ENCODE assay signal across 8 cellular contexts in the genomic region with DNA sequence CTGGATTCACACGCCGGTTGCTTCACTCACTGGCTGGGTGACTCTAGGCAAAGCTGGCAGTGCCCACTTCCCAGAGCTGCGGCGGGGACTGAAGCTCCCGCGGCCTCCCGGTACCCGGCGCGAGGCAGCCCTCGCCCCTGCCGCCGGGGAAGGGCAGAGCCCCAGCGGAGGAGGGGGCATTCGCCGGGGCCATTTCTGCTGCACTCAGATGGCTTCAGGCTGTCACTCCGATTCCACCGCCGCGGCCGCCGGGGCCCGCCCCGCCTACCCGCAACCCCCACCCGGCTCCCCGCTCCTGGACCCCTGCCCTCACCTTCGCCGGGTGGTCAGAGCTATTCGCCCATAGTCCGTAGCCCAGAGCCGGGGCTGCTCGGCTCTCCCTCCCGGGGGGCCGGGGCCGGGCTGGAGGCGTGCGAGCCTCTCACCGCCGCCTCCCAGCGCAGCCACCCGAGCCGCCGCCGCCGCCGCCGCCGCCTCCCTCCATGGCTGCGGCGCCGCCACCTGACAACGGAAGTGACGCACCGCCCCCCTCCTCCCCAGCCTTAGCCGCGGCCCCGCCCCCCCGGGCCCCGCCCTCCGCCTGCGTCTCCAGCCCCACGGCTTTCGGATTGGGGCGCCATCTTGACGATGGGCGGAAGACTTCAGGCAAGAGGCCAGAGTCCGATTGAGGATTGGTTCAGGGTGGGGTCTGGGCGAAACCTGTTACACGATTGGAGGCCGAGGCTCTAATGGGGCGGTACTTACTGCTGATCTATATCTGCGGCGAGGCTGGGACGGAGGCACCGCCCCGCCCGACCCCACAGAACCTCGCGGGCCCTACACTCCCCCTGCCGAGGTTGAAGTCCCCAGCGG. TPM values are rescaled to one million over a fixed set of nuclear protein-coding genes. Genes with fewer than 3 reads are reported as not detected.
A peak's percentile ranks its signal among the peaks of the same experiment; 100 is the strongest.
DNase-seq lines count a peak whose midpoint lies in the region; ATAC-seq, FAIRE-seq and TF ChIP-seq lines count a peak whose summit lies in the region.

TSS of gene STK40 (minus strand) at position 515 of the 852 bp plus-strand sequence. CDS start 24,592 bp downstream, outside the sequence.

- H3K27ac Mint-ChIP-seq in natural killer cell treated with Interleukin-12 subunit alpha and Interleukin-12 subunit beta and Interleukin-15 and Interleukin-18, amount 100 ng/mL, for 72 hours = peak within 1 kb of the TSS; percentile 96 to 99

- peaks cover 63% of the 10 kb centered on the region in 2 donors for H3K4me1 Mint-ChIP-seq in natural killer cell treated with Interleukin-12 subunit alpha and Interleukin-12 subunit beta and Interleukin-15 and Interleukin-18, amount 100 ng/mL, for 72 hours (ENCODE audit: low read depth in 2 of 2)

- H3K36me3 ChIP-seq in Loucy (ENCODE audit: insufficient read depth, low read length) = no peaks in the 10 kb centered on the region

- no peak for TF ChIP-seq CTCF in Loucy (conservative IDR thresholded peaks at IDR 0.05; ENCODE audit: low read length)
- no peak for TF ChIP-seq CTCF in fibroblast of pulmonary artery (IDR thresholded peaks at IDR 0.05; ENCODE audit: low read length, missing control alignments)

- peak within 1 kb of the TSS; percentile 87 for H2AFZ ChIP-seq in Loucy (ENCODE audit: low read length)

- H3K36me3 Mint-ChIP-seq in natural killer cell treated with Interleukin-12 subunit alpha and Interleukin-12 subunit beta and Interleukin-15 and Interleukin-18, amount 100 ng/mL, for 72 hours = peaks cover 5% of the 10 kb centered on the region

- no peaks in the 10 kb centered on the region for H3K27me3 ChIP-seq in Loucy (ENCODE audit: insufficient read depth, low read length, poor library complexity, severe bottlenecking)

- H3K9me2 ChIP-seq in Loucy (replicated peaks; ENCODE audit: low read depth, low read length) = no peaks in the 10 kb centered on the region

- H3F3A ChIP-seq in Loucy (ENCODE audit: low read depth) = peaks cover 3% of the 10 kb centered on the region; the same call in 1 of the 2 replicates

- ATAC-seq in natural killer cell treated with Interleukin-12 subunit alpha and Interleukin-12 subunit beta and Interleukin-15 and Interleukin-18, amount 100 ng/mL, for 72 hours = peak; percentile 96
- peak; percentile 93 for ATAC-seq in stimulated activated naive CD8-positive, alpha-beta T cell treated with anti-CD3 and anti-CD28 coated beads, Interleukin-15, Interleukin-2, amounts not matched to agents 100 U/mL and 50 U/mL, for 24 hours

- H3K79me2 ChIP-seq in Loucy (ENCODE audit: insufficient read depth, low read length) = peaks cover 47% of the 10 kb centered on the region

- H3K4me3 ChIP-seq in Loucy (ENCODE audit: low read length, poor library complexity, severe bottlenecking) (peak within 1 kb of the TSS; percentile 96), fibroblast of pulmonary artery (replicated peaks; ENCODE audit: low read depth, low read length) (peak within 1 kb of the TSS; percentile 92)

- no peaks in the 10 kb centered on the region for H3K9me3 ChIP-seq in Loucy (ENCODE audit: insufficient read depth, low read depth, low read length)

- H3K4me3 Mint-ChIP-seq in natural killer cell treated with Interleukin-12 subunit alpha and Interleukin-12 subunit beta and Interleukin-15 and Interleukin-18, amount 100 ng/mL, for 72 hours = peak within 1 kb of the TSS; percentile 96

- no peak; the same call in 1 of the 2 replicates for TF ChIP-seq POLR2A in H54 (IDR thresholded peaks at IDR 0.05; ENCODE audit: low read depth, low read length)

- H3K4me2 ChIP-seq in Loucy (ENCODE audit: low read depth, low read length, poor library complexity, severe bottlenecking) = peak within 1 kb of the TSS; percentile 97

- peak within 1 kb of the TSS; percentile 81 for H3K9ac ChIP-seq in Loucy (ENCODE audit: low read depth, low read length, poor library complexity, severe bottlenecking)

- peak; percentile 99 for DNase-seq in Daoy (ENCODE audit: low read depth)
- peak; percentile 77 for DNase-seq in H54 (ENCODE audit: insufficient read length, low spot score)
- DNase-seq in SHP77 (lab: John Stamatoyannopoulos, UW) = peak; percentile 97 to 99
- DNase-seq in activated effector memory CD4-positive, alpha-beta T cell treated with Interleukin-2 at 50 U/mL for 16 hours = peak; percentile 98
- peak; percentile 100 for DNase-seq in fibroblast of pulmonary artery (ENCODE audit: low read depth)
- peak; percentile 98 for DNase-seq in natural killer cell treated with Interleukin-12 subunit alpha and Interleukin-12 subunit beta and Interleukin-15 and Interleukin-18, amount 100 ng/mL, for 72 hours (ENCODE audit: low spot score)
- DNase-seq in stimulated activated naive CD8-positive, alpha-beta T cell treated with anti-CD3 and anti-CD28 coated beads, Interleukin-15, Interleukin-2, amounts not matched to agents 100 U/mL and 50 U/mL, for 24 hours = peak; percentile 99

- FAIRE-seq in H54 (lab: Jason Lieb, UNC) = no peak

- H3K4me1 ChIP-seq in Loucy (ENCODE audit: insufficient read depth, low read length, poor library complexity, severe bottlenecking) = peaks cover 38% of the 10 kb centered on the region

- H3K27me3 Mint-ChIP-seq in natural killer cell treated with Interleukin-12 subunit alpha and Interleukin-12 subunit beta and Interleukin-15 and Interleukin-18, amount 100 ng/mL, for 72 hours = no peaks in the 10 kb centered on the region

- H3K9me3 Mint-ChIP-seq in natural killer cell treated with Interleukin-12 subunit alpha and Interleukin-12 subunit beta and Interleukin-15 and Interleukin-18, amount 100 ng/mL, for 72 hours = no peaks in the 10 kb centered on the region

- H4K20me1 ChIP-seq in Loucy (ENCODE audit: insufficient read depth, low read length, poor library complexity, severe bottlenecking) = peaks cover 4% of the 10 kb centered on the region

RNA-seq across cellular contexts. Expression of gene STK40, which starts in this region (rescaled TPM):
- total RNA-seq in Daoy (2014; rRNA removed; shearing (Covaris generic)) = 18.2 and 31.1 TPM in 2 replicates
- total RNA-seq in natural killer cell treated with Interleukin-12 subunit alpha and Interleukin-12 subunit beta and Interleukin-15 and Interleukin-18, amount 100 ng/mL, for 72 hours = 10 to 100 TPM; 58.2 to 76.1 TPM

Comparison
In these comparisons a context has a peak if more than half of its experiments do, and no peak if none do; other contexts are left out.
1. Peak in every context shown above with its lines: DNase-seq, ATAC-seq and H3K4me3 ChIP-seq.